11 cellular contexts compared by ENCODE assay signal in the genomic region with DNA sequence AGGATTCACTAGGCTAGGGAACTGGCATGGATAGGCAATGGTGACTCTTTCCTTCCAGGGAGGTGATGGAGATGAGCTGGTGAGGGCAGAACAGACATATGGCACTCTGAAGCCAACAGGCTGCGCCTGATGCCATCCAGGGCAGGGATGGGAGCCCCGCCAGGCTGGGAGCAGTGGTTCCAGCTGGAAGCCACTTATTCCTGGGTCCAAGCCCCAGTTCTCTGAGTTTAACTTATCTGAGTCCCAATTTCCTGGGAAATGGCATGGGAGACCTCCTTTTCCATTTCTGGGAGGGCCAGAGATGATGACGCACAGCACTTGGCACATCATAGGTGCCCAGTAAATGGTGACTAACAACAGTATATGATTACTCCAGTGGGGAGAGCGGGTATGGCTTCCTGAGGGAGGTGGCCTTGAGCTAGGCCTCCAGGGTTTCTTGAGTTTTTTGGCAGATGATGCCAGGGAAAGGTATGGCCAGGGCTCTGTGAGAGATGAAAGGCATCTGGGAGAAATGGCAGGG. TPM values are rescaled to one million over a fixed set of nuclear protein-coding genes. Genes with fewer than 3 reads are reported as not detected.
DNase-seq lines count a peak whose midpoint lies in the region; ATAC-seq and TF ChIP-seq lines count a peak whose summit lies in the region.
"Had no signal": no experiment of that assay in that cellular context is flagged by ENCODE, and none has a peak within 500 bp of the region (broad histone marks: within the 10 kb centered on the region; RNA-seq: fewer than 3 reads in every experiment).

No MANE protein-coding gene starts in this region.

- H3K9me3 Mint-ChIP-seq in GM23338 (no peaks in the 10 kb centered on the region), WTC11 (no peaks in the 10 kb centered on the region)
- H3K9me3 Mint-ChIP-seq in activated T-cell treated with anti-CD3 and anti-CD28 coated beads, Interleukin-2, amount 50 U/mL, for 72 hours = no peaks in the 10 kb centered on the region

- 79 to 94% (median 90%) methylated on average over 4 of the region's 4 CpGs for WGBS in spleen, 5 donors

- no peak overlapping the region for H2AFZ ChIP-seq in GM23338

- no peaks in the 10 kb centered on the region for H3K79me2 ChIP-seq in GM23338 (replicated peaks; ENCODE audit: insufficient read depth)

- H3K4me3 Mint-ChIP-seq in GM23338 (no peak overlapping the region), WTC11 (no peak overlapping the region)
- H3K4me3 Mint-ChIP-seq in activated T-cell treated with anti-CD3 and anti-CD28 coated beads, Interleukin-2, amount 50 U/mL, for 72 hours = no peak overlapping the region

- DNase-seq in GM23338 (ENCODE audit: low spot score) = no peak
- DNase-seq in spleen = no peak
- no peak for DNase-seq in left lobe of liver (ENCODE audit: low spot score)
- DNase-seq in activated T-cell treated with anti-CD3 and anti-CD28 coated beads, Interleukin-2, amount 50 U/mL, for 72 hours = no peak
- DNase-seq in WTC11 (ENCODE audit: low spot score) = no peak
- DNase-seq: NCI-H524 treated with DMSO at 0.1 percent for 48 hours, retina, WERI-Rb-1 had no signal

- no peaks in the 10 kb centered on the region; the same call in 2 of the 3 replicates for H3K36me3 Mint-ChIP-seq in GM23338 (ENCODE audit: low read depth)
- H3K36me3 Mint-ChIP-seq in activated T-cell treated with anti-CD3 and anti-CD28 coated beads, Interleukin-2, amount 50 U/mL, for 72 hours (ENCODE audit: insufficient read depth in 2 of 2) = no peaks in the 10 kb centered on the region
- H3K36me3 Mint-ChIP-seq in WTC11 = no peaks in the 10 kb centered on the region

- TF ChIP-seq POLR2A in spleen (IDR thresholded peaks at IDR 0.05) = no peak

- H3K36me3 ChIP-seq in GM23338 (ENCODE audit: insufficient read depth) (no peaks in the 10 kb centered on the region), spleen (peaks cover 0 to 3% (median 0%) of the 10 kb centered on the region in 6 donors)
- H3K36me3 ChIP-seq: WERI-Rb-1 had no signal

- H3K4me1 Mint-ChIP-seq in GM23338 (peaks cover 20% of the 10 kb centered on the region), WTC11 (peaks cover 21% of the 10 kb centered on the region)
- no peaks in the 10 kb centered on the region for H3K4me1 Mint-ChIP-seq in activated T-cell treated with anti-CD3 and anti-CD28 coated beads, Interleukin-2, amount 50 U/mL, for 72 hours (ENCODE audit: low read depth)

- H3K27me3 Mint-ChIP-seq in GM23338 (ENCODE audit: insufficient read depth, low read depth, poor library complexity) (peaks cover 4% of the 10 kb centered on the region), WTC11 (ENCODE audit: low read depth) (no peaks in the 10 kb centered on the region; the same call in 1 of the 2 replicates)
- H3K27me3 Mint-ChIP-seq in activated T-cell treated with anti-CD3 and anti-CD28 coated beads, Interleukin-2, amount 50 U/mL, for 72 hours (ENCODE audit: low read depth) = peaks cover under 1% of the 10 kb centered on the region

- H4K20me1 ChIP-seq in GM23338 (replicated peaks; ENCODE audit: insufficient read depth) = no peaks in the 10 kb centered on the region

- H3K4me2 ChIP-seq in GM23338 = no peak overlapping the region

- intact Hi-C loops in spleen (cut with DNase I; ENCODE audit: low total_unique reads) = no loop called here

- H3K4me3 ChIP-seq in GM23338 (no peak overlapping the region), spleen (no peak overlapping the region)

- no peaks in the 10 kb centered on the region for H3F3A ChIP-seq in GM23338 (replicated peaks; ENCODE audit: low read depth)

- H3K27ac Mint-ChIP-seq in GM23338 (peak overlapping the region; percentile 84), WTC11 (no peak overlapping the region; the same call in 1 of the 2 replicates)
- no peak overlapping the region for H3K27ac Mint-ChIP-seq in activated T-cell treated with anti-CD3 and anti-CD28 coated beads, Interleukin-2, amount 50 U/mL, for 72 hours

- TF ChIP-seq CTCF in GM23338 (conservative IDR thresholded peaks at IDR 0.05; ENCODE audit: low read depth in 2 of 2) (no peak), spleen (IDR thresholded peaks at IDR 0.05 in 8 of 11, conservative IDR thresholded peaks at IDR 0.05 in 3 of 11) (no peak), WTC11 (IDR thresholded peaks at IDR 0.05) (no peak)

- H3K27ac ChIP-seq in GM23338 (ENCODE audit: low read depth) (no peak overlapping the region), angular gyrus (ENCODE audit: low read depth, low read length) (peak overlapping the region; percentile 14), layer of hippocampus (ENCODE audit: low read depth, low read length) (peak overlapping the region; percentile 40), spleen (peak overlapping the region in 6 of 8 donors; percentile 22 to 83 (median 78))
- H3K27ac ChIP-seq: WERI-Rb-1 had no signal

- H3K4me1 ChIP-seq in GM23338 (ENCODE audit: insufficient read depth) (peaks cover 9% of the 10 kb centered on the region), spleen (peaks cover 0 to 81% (median 17%) of the 10 kb centered on the region in 6 donors)

- ATAC-seq in GM23338 (no peak), left lobe of liver (no peak), WTC11 (no peak)
- ATAC-seq in activated T-cell treated with anti-CD3 and anti-CD28 coated beads, Interleukin-2, amount 50 U/mL, for 72 hours (replicated peaks in 1 of 2) = no peak

- H3K9me2 ChIP-seq in GM23338 (ENCODE audit: insufficient read depth) = no peaks in the 10 kb centered on the region

- POLR2A ChIA-PET in WTC11 (lab: Charles Lee) = no interaction called here

- no peaks in the 10 kb centered on the region for H3K9me3 ChIP-seq in spleen

- no peaks in the 10 kb centered on the region for H3K27me3 ChIP-seq in GM23338 (ENCODE audit: insufficient read depth)
- H3K27me3 ChIP-seq in layer of hippocampus (ENCODE audit: control insufficient read depth, insufficient read depth, low read length) = no peaks in the 10 kb centered on the region
- H3K27me3 ChIP-seq in spleen (replicated peaks in 1 of 7) = no peaks in the 10 kb centered on the region

- CTCF ChIA-PET in WTC11 (lab: Charles Lee) = no interaction called here

TF ChIP-seq in GM23338, 12 proteins besides CTCF, POLR2A, EP300 and RAD21 (continues in another document):
- TF ChIP-seq CREB1 (CRISPR knock-in tag; IDR thresholded peaks at IDR 0.05; ENCODE audit: low read depth) (no peak), EZH2phosphoT487 (IDR thresholded peaks at IDR 0.05; ENCODE audit: unreplicated experiment) (no peak), JUNB (IDR thresholded peaks at IDR 0.05; ENCODE audit: unreplicated experiment) (no peak), POLR2AphosphoS5 (IDR thresholded peaks at IDR 0.05; ENCODE audit: low read depth) (no peak), NANOG (IDR thresholded peaks at IDR 0.05; ENCODE audit: borderline replicate concordance) (no peak)

TF ChIP-seq in WTC11, 78 proteins besides CTCF, POLR2A, EP300 and RAD21 (continues in another document):
- TF ChIP-seq ZNF671 (CRISPR knock-in tag; IDR thresholded peaks at IDR 0.05) (no peak), CREB1 (CRISPR knock-in tag; IDR thresholded peaks at IDR 0.05) (no peak), ATF1 (CRISPR knock-in tag; IDR thresholded peaks at IDR 0.05) (no peak), ZNF317 (CRISPR knock-in tag; IDR thresholded peaks at IDR 0.05; ENCODE audit: borderline replicate concordance, low read depth) (no peak), SMAD4 (CRISPR knock-in tag; IDR thresholded peaks at IDR 0.05) (no peak)
- TF ChIP-seq, protein P1, sequence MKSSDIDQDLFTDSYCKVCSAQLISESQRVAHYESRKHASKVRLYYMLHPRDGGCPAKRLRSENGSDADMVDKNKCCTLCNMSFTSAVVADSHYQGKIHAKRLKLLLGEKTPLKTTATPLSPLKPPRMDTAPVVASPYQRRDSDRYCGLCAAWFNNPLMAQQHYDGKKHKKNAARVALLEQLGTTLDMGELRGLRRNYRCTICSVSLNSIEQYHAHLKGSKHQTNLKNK (CRISPR knock-in tag; IDR thresholded peaks at IDR 0.05) = no peak
- TF ChIP-seq, protein P2, sequence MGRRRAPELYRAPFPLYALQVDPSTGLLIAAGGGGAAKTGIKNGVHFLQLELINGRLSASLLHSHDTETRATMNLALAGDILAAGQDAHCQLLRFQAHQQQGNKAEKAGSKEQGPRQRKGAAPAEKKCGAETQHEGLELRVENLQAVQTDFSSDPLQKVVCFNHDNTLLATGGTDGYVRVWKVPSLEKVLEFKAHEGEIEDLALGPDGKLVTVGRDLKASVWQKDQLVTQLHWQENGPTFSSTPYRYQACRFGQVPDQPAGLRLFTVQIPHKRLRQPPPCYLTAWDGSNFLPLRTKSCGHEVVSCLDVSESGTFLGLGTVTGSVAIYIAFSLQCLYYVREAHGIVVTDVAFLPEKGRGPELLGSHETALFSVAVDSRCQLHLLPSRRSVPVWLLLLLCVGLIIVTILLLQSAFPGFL (CRISPR knock-in tag; IDR thresholded peaks at IDR 0.05; ENCODE audit: borderline replicate concordance) = no peak

RNA-seq across cellular contexts. Expression of a gene that starts 7.2 kb away (rescaled TPM):
- 7.1 and 11.3 TPM in 2 replicates for total RNA-seq in GM23338 (2014; rRNA removed; shearing (Covaris generic))
- polyA plus RNA-seq in GM23338 (2016; fragmentation: Nextera tagmentation; extraction: Ambion mirVana) (4.1 and 4.5 TPM in 2 replicates), spleen (10 to 100 TPM; 12.8 to 27.4 (median 14.2) TPM)
- total RNA-seq in spleen (100 to 1,000 TPM in 3 of 7 donors, 10 to 100 TPM in 4; 66.8 to 144 (median 97.1) TPM), left lobe of liver (12.8 TPM), WTC11 (2021) (5.0 to 7.9 TPM (median 5.1 TPM) in 3 replicates)
- total RNA-seq in activated T-cell treated with anti-CD3 and anti-CD28 coated beads, Interleukin-2, amount 50 U/mL, for 72 hours = 1 to 10 TPM in 1 of 2 donors, under 1 TPM in 1; 0.34 to 1.1 TPM

RNA-seq across cellular contexts. Expression of a gene that starts 18.1 kb away (rescaled TPM):
- not detected in 2 replicates for total RNA-seq in GM23338 (2014; rRNA removed; shearing (Covaris generic))
- polyA plus RNA-seq in GM23338 (2016; fragmentation: Nextera tagmentation; extraction: Ambion mirVana) = not detected in 2 replicates
- under 1 TPM in 2 of 7 donors, not detected in 5; 0.25 to 0.47 TPM for total RNA-seq in spleen
- polyA plus RNA-seq in spleen = 1 to 10 TPM in 1 of 3 donors, under 1 TPM in 2; 0.26 to 1.3 (median 0.41) TPM
- 0.15 TPM for total RNA-seq in left lobe of liver
- not detected for total RNA-seq in activated T-cell treated with anti-CD3 and anti-CD28 coated beads, Interleukin-2, amount 50 U/mL, for 72 hours
- 0.09 to 0.14 TPM (median 0.13 TPM) in 3 replicates for total RNA-seq in WTC11 (2021)
- total RNA-seq: liver had no signal
- polyA plus RNA-seq: liver had no signal

RNA-seq across cellular contexts. Expression of a gene that starts 41.4 kb away (rescaled TPM):
- total RNA-seq in GM23338 (2014; rRNA removed; shearing (Covaris generic)) = not detected in 2 replicates
- not detected in 2 replicates for polyA plus RNA-seq in GM23338 (2016; fragmentation: Nextera tagmentation; extraction: Ambion mirVana)
- total RNA-seq in spleen = not detected
- polyA plus RNA-seq in spleen = under 1 TPM in 2 of 3 donors, not detected in 1; 0.03 to 0.10 TPM
- not detected for total RNA-seq in left lobe of liver
- not detected for total RNA-seq in activated T-cell treated with anti-CD3 and anti-CD28 coated beads, Interleukin-2, amount 50 U/mL, for 72 hours
- 0.04 TPM in 1 of 3 replicates, not detected in the others for total RNA-seq in WTC11 (2021)
- total RNA-seq: liver had no signal
- polyA plus RNA-seq: liver had no signal
